Comparison of ENCODE assay signal across 15 cellular contexts in the genomic region with DNA sequence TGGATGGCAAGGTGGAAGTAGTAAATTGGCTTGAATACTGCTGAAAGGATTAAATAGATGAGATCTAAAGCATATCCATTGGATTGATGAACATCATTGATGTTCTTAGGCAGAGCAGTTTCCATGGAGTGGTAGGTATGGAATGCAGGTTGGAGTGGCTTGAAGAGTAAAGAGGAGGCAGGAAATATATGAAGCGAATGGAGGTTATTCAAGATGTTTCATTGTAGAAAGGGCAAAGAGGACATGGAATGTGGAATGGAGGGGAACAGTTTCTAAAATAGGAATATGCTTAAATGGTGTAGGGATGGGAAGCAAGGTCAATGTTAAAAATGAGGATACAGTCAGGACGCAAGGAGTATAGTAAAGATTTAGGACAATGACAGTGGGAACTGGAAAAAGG. TPM values are rescaled to one million over a fixed set of nuclear protein-coding genes. Genes with fewer than 3 reads are reported as not detected.
DNase-seq lines count a peak whose midpoint lies in the region; ATAC-seq, FAIRE-seq and TF ChIP-seq lines count a peak whose summit lies in the region.
"Had no signal": no experiment of that assay in that cellular context is flagged by ENCODE, and none has a peak within 500 bp of the region (broad histone marks: within the 10 kb centered on the region; RNA-seq: fewer than 3 reads in every experiment).

No MANE protein-coding gene starts in this region.

- WGBS in A549 (ENCODE audit: missing lambda C conversion rate): 89% methylated on average over 2 of the region's 2 CpGs
- 99 to 100% methylated on average over 2 of the region's 2 CpGs for WGBS in GM23248 (ENCODE audit: low coverage in 1 of 2, low lambda C conversion rate in 2 of 2, missing lambda C conversion rate in 2 of 2), 2 experiments
- WGBS in ovary, 3 donors: 85 to 94% (median 91%) methylated on average over 2 of the region's 2 CpGs

- H3K9me3 ChIP-seq in A549 (no peaks in the 10 kb centered on the region), GM23248 (ENCODE audit: low read depth) (no peaks in the 10 kb centered on the region), astrocyte (ENCODE audit: insufficient read depth, low read depth, low read length) (no peaks in the 10 kb centered on the region), ovary (no peaks in the 10 kb centered on the region)
- H3K9me3 ChIP-seq: Peyer's patch had no signal

- no peak for FAIRE-seq in A549 (lab: Jason Lieb, UNC)
- FAIRE-seq in astrocyte (lab: Jason Lieb, UNC): no peak

- H3F3A ChIP-seq in GM23248 (ENCODE audit: insufficient read depth): peaks cover 18% of the 10 kb centered on the region

- no peak overlapping the region for H3K9ac ChIP-seq in GM23248
- H3K9ac ChIP-seq in astrocyte (ENCODE audit: low read length): no peak overlapping the region

- no peaks in the 10 kb centered on the region for H3K27me3 Mint-ChIP-seq in astrocyte (ENCODE audit: low read depth, unreplicated experiment)
- H3K27me3 Mint-ChIP-seq in immature natural killer cell (ENCODE audit: low read depth in 3 of 3): peaks cover 0 to 4% (median 2%) of the 10 kb centered on the region in 3 donors

- H3K4me3 Mint-ChIP-seq in astrocyte (ENCODE audit: unreplicated experiment) (peak overlapping the region; percentile 15), immature natural killer cell (no peak overlapping the region)
- H3K4me3 Mint-ChIP-seq: natural killer cell had no signal

- no peaks in the 10 kb centered on the region for H3K9me2 ChIP-seq in GM23248 (ENCODE audit: insufficient read depth)

- peaks cover 40% of the 10 kb centered on the region for H3K4me1 Mint-ChIP-seq in astrocyte (ENCODE audit: low read depth, unreplicated experiment)
- peaks cover 8 to 16% of the 10 kb centered on the region in 2 donors for H3K4me1 Mint-ChIP-seq in immature natural killer cell

- intact Hi-C loops in ovary (cut with DNase I): loop anchor here in 3 of 4 donors (10.0 kb wide), 1 partner anchor 142 kb away; no protein-coding TSS in a partner anchor

- H4K20me1 ChIP-seq in GM23248 (ENCODE audit: insufficient read depth) (no peaks in the 10 kb centered on the region), astrocyte (ENCODE audit: insufficient read depth, low read length) (peaks cover 31% of the 10 kb centered on the region)

- TF ChIP-seq POLR2A in A549 (IDR thresholded peaks at IDR 0.05; ENCODE audit: low read length) (no peak), ovary (IDR thresholded peaks at IDR 0.05) (no peak)

- TF ChIP-seq RAD21 in A549 (conservative IDR thresholded peaks at IDR 0.05 in 1 of 2, IDR thresholded peaks at IDR 0.05 in 1 of 2): no peak

- H3K9me3 Mint-ChIP-seq in astrocyte (ENCODE audit: unreplicated experiment) (no peaks in the 10 kb centered on the region), immature natural killer cell (no peaks in the 10 kb centered on the region)
- H3K9me3 Mint-ChIP-seq: natural killer cell had no signal

- DNase-seq in A549 (ENCODE audit: low read depth in 1 of 2, low spot score in 1 of 2): no peak
- DNase-seq in GM23248: no peak
- DNase-seq in astrocyte (ENCODE audit: low read depth): no peak
- no peak for DNase-seq in ovary
- no peak for DNase-seq in immature natural killer cell
- no peak for DNase-seq in NAMALWA (ENCODE audit: low spot score)
- DNase-seq: activated CD4-positive, CD25-positive, alpha-beta regulatory T cell treated with anti-CD3 and anti-CD28 coated beads, Interleukin-2, amount 50 U/mL, for 72 hours; activated gamma-delta T cell treated with Interleukin-2 at 50 U/mL for 16 hours; KG1; natural killer cell; stimulated activated CD4-positive, alpha-beta T cell treated with anti-CD3 and anti-CD28 coated beads, Interleukin-2, amount 100 ng/mL, for 24 hours; T-helper 1 cell had no signal

- H3K27ac ChIP-seq in A549 (peak overlapping the region; percentile 60 to 62), GM23248 (0 out of 2 replicates have a peak overlapping the region, but pooled peaks have one; percentile 31), astrocyte (ENCODE audit: low read depth, low read length) (no peak overlapping the region), ovary (peak overlapping the region; percentile 2 to 27)

- in situ Hi-C loops in GM23248 (cut with MboI): no loop called here

- H3K4me3 ChIP-seq in A549: no peak overlapping the region
- H3K4me3 ChIP-seq in GM23248: no peak overlapping the region
- no peak overlapping the region for H3K4me3 ChIP-seq in astrocyte (ENCODE audit: insufficient read depth, low read depth, low read length)
- H3K4me3 ChIP-seq in ovary: no peak overlapping the region
- H3K4me3 ChIP-seq: Peyer's patch had no signal

- TF ChIP-seq CTCF in A549 (IDR thresholded peaks at IDR 0.05) (no peak), astrocyte (IDR thresholded peaks at IDR 0.05; ENCODE audit: insufficient read depth, low read depth, low read length) (no peak), ovary (IDR thresholded peaks at IDR 0.05) (no peak)

- CTCF ChIA-PET in A549 (lab: Yijun Ruan, JAX): interaction anchor here (0.6 to 1.1 kb wide), 2 partner anchors 146 to 1517 kb away, joined by 3 to 5 read pairs; no protein-coding TSS in a partner anchor

- POLR2A ChIA-PET in A549 (lab: Yijun Ruan, JAX): no interaction called here

- H3K4me1 ChIP-seq in A549 (peaks cover 79% of the 10 kb centered on the region), GM23248 (ENCODE audit: insufficient read depth) (peaks cover 32% of the 10 kb centered on the region), astrocyte (ENCODE audit: insufficient read depth, low read length) (peaks cover 9% of the 10 kb centered on the region), ovary (ENCODE audit: insufficient read depth) (peaks cover 16% of the 10 kb centered on the region)

- H3K27me3 ChIP-seq in GM23248 (replicated peaks; ENCODE audit: insufficient read depth): no peaks in the 10 kb centered on the region
- H3K27me3 ChIP-seq in astrocyte (ENCODE audit: insufficient read depth, low read length): no peaks in the 10 kb centered on the region
- no peaks in the 10 kb centered on the region for H3K27me3 ChIP-seq in ovary
- H3K27me3 ChIP-seq: Peyer's patch had no signal

- H3K27ac Mint-ChIP-seq in astrocyte (ENCODE audit: unreplicated experiment) (peak overlapping the region; percentile 0), immature natural killer cell (no peak overlapping the region)
- H3K27ac Mint-ChIP-seq: natural killer cell had no signal

- ATAC-seq in A549 (peak in 1 of 2 experiments; percentile 38; a peak in 3 of 6 replicates), HG02973 (IDR thresholded peaks at IDR 0.05; ENCODE audit: unreplicated experiment) (no peak), HG03469 (IDR thresholded peaks at IDR 0.05; ENCODE audit: unreplicated experiment) (no peak)

- H3K36me3 ChIP-seq in GM23248 (ENCODE audit: low read depth) (no peaks in the 10 kb centered on the region), astrocyte (ENCODE audit: insufficient read depth, low read length) (no peaks in the 10 kb centered on the region), ovary (no peaks in the 10 kb centered on the region)
- H3K36me3 ChIP-seq: Peyer's patch had no signal

- H3K4me2 ChIP-seq in A549: peak overlapping the region; percentile 66
- H3K4me2 ChIP-seq in GM23248 (ENCODE audit: unreplicated experiment): no peak overlapping the region
- H3K4me2 ChIP-seq in astrocyte (ENCODE audit: low read length): peak overlapping the region; percentile 20

- TF ChIP-seq EP300 in A549 (IDR thresholded peaks at IDR 0.05) (no peak), ovary (IDR thresholded peaks at IDR 0.05) (no peak)

- H3K36me3 Mint-ChIP-seq in astrocyte (ENCODE audit: low read depth, unreplicated experiment) (no peaks in the 10 kb centered on the region), immature natural killer cell (no peaks in the 10 kb centered on the region)
- H3K36me3 Mint-ChIP-seq: natural killer cell had no signal

- H3K79me2 ChIP-seq in GM23248 (ENCODE audit: insufficient read depth): peaks cover 99% of the 10 kb centered on the region
- peaks cover 88% of the 10 kb centered on the region for H3K79me2 ChIP-seq in astrocyte (ENCODE audit: insufficient read depth, low read length)

- no peak overlapping the region for H2AFZ ChIP-seq in GM23248
- no peak overlapping the region for H2AFZ ChIP-seq in astrocyte (ENCODE audit: low read depth, low read length)

TF ChIP-seq in A549, 52 proteins besides CTCF, POLR2A, EP300 and RAD21 (continues in another document):
- TF ChIP-seq CEBPB (IDR thresholded peaks at IDR 0.05): no peak
- no peak for TF ChIP-seq EHMT2 (IDR thresholded peaks at IDR 0.05; ENCODE audit: low read depth)
- TF ChIP-seq ZC3H11A (IDR thresholded peaks at IDR 0.05): no peak
- TF ChIP-seq, protein P1, sequence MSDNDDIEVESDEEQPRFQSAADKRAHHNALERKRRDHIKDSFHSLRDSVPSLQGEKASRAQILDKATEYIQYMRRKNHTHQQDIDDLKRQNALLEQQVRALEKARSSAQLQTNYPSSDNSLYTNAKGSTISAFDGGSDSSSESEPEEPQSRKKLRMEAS (IDR thresholded peaks at IDR 0.05): no peak
- TF ChIP-seq POLR2AphosphoS2 (conservative IDR thresholded peaks at IDR 0.05; ENCODE audit: low read length): no peak
- TF ChIP-seq JUN (IDR thresholded peaks at IDR 0.05): no peak
- TF ChIP-seq, protein P2, sequence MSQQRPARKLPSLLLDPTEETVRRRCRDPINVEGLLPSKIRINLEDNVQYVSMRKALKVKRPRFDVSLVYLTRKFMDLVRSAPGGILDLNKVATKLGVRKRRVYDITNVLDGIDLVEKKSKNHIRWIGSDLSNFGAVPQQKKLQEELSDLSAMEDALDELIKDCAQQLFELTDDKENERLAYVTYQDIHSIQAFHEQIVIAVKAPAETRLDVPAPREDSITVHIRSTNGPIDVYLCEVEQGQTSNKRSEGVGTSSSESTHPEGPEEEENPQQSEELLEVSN (IDR thresholded peaks at IDR 0.05; ENCODE audit: borderline replicate concordance, low read depth): no peak
- no peak for TF ChIP-seq HOXB5 (CRISPR knock-in tag; IDR thresholded peaks at IDR 0.05)

RNA-seq across cellular contexts. Expression of a gene that starts 6.1 kb away (rescaled TPM):
- 93.7 and 108 TPM in 2 replicates for polyA plus RNA-seq in A549 (2011; rRNA removed)
- 21.0 and 30.1 TPM in 2 replicates for polyA plus RNA-seq in A549 (2012; cell fraction: cytosol; rRNA removed)
- polyA plus RNA-seq in A549 (2012; cell fraction: nucleus; rRNA removed): 12.7 and 18.9 TPM in 2 replicates
- 45.1 to 52.9 TPM (median 52.6 TPM) in 3 replicates for polyA plus RNA-seq in A549 (2017; fragmentation: RNase III; extraction: RNeasy Plus Mini Kit Qiagen cat#74134 plus additional on column Dnase treatment)
- 139 and 185 TPM in 2 replicates for polyA minus RNA-seq in A549 (2011; rRNA and poly(A)+ RNA removed)
- total RNA-seq in GM23248 (2014; rRNA removed; shearing (Covaris generic)): 37.0 and 53.6 TPM in 2 replicates
- 32.2 and 33.0 TPM in 2 replicates for polyA plus RNA-seq in GM23248 (2016; fragmentation: Nextera tagmentation; extraction: Ambion mirVana)
- total RNA-seq in astrocyte: 115 and 117 TPM in 2 replicates
- 10 to 100 TPM; 53.1 to 92.4 (median 72.6) TPM for total RNA-seq in ovary
- polyA plus RNA-seq in ovary: 10 to 100 TPM; 65.3 to 73.1 TPM
- polyA plus RNA-seq in immature natural killer cell: 10 to 100 TPM; 26.1 to 38.5 (median 38.2) TPM
